1 cellular context compared by ENCODE assay signal in genomic region chr1:15975805-15976680, GRCh38.
A peak's percentile ranks its signal among the peaks of the same experiment; 100 is the strongest.
TF ChIP-seq lines count a peak whose summit lies in the region.

ZBTB17 (minus strand) TSS chr1:15976101; CDS start chr1:15948495, 27,606 bp downstream.

TF ChIP-seq in GM12878, 131 proteins besides CTCF, POLR2A, EP300 and RAD21 (continued from another document):
- TF ChIP-seq TAF1 (IDR thresholded peaks at IDR 0.05; ENCODE audit: borderline replicate concordance, low read depth, low read length) (peak; percentile 71; the same call in 1 of the 2 replicates), EGR1 (IDR thresholded peaks at IDR 0.05; ENCODE audit: borderline replicate concordance in 1 of 2, low read depth in 2 of 2, low read length in 2 of 2) (no peak), SMAD5 (IDR thresholded peaks at IDR 0.05; ENCODE audit: low read depth) (peak; percentile 34; the same call in 1 of the 2 replicates), NKRF (conservative IDR thresholded peaks at IDR 0.05) (peak; percentile 77), HCFC1 (IDR thresholded peaks at IDR 0.05; ENCODE audit: low read length) (peak; percentile 89), TBL1XR1 (IDR thresholded peaks at IDR 0.05; ENCODE audit: low read depth, low read length) (peak; percentile 45; the same call in 1 of the 2 replicates), MTA3 (IDR thresholded peaks at IDR 0.05; ENCODE audit: borderline replicate concordance, low read length) (no peak), SIX5 (IDR thresholded peaks at IDR 0.05; ENCODE audit: low read depth, low read length, severe bottlenecking) (peak; percentile 82), NR2F1 (conservative IDR thresholded peaks at IDR 0.05) (0 out of 2 replicates have a peak, but pooled peaks have one; percentile 63), ZNF687 (IDR thresholded peaks at IDR 0.05) (peak; percentile 34), MXI1 (IDR thresholded peaks at IDR 0.05; ENCODE audit: low read depth, low read length) (peak; percentile 28), CHD2 (IDR thresholded peaks at IDR 0.05; ENCODE audit: borderline replicate concordance, low read depth, low read length) (peak; percentile 82), CBFB (IDR thresholded peaks at IDR 0.05; ENCODE audit: low read depth) (0 out of 2 replicates have a peak, but pooled peaks have one; percentile 39), NFXL1 (IDR thresholded peaks at IDR 0.05; ENCODE audit: borderline replicate concordance) (no peak), HDAC2 (IDR thresholded peaks at IDR 0.05) (0 out of 2 replicates have a peak, but pooled peaks have one; percentile 61), SIN3A (IDR thresholded peaks at IDR 0.05; ENCODE audit: low read depth, low read length) (peak; percentile 66), IKZF2 (IDR thresholded peaks at IDR 0.05) (no peak; a peak in 1 of 4 replicates), POLR2AphosphoS5 (IDR thresholded peaks at IDR 0.05; ENCODE audit: low read length) (no peak; the same call in 1 of the 2 replicates), RELA (IDR thresholded peaks at IDR 0.05; ENCODE audit: borderline replicate concordance, partially characterized antibody) (peak; percentile 35), ESRRA (IDR thresholded peaks at IDR 0.05; ENCODE audit: low read length) (no peak; the same call in 1 of the 2 replicates), E4F1 (IDR thresholded peaks at IDR 0.05; ENCODE audit: borderline replicate concordance, partially characterized antibody) (peak; percentile 36), ASH2L (IDR thresholded peaks at IDR 0.05; ENCODE audit: borderline replicate concordance, low read depth) (peak; percentile 94; the same call in 1 of the 2 replicates), ZBTB40 (IDR thresholded peaks at IDR 0.05; ENCODE audit: borderline replicate concordance) (peak; percentile 85; the same call in 1 of the 2 replicates), ZNF24 (IDR thresholded peaks at IDR 0.05) (0 out of 2 replicates have a peak, but pooled peaks have one; percentile 4), NBN (IDR thresholded peaks at IDR 0.05) (peak; percentile 34; the same call in 1 of the 2 replicates), EZH2 (IDR thresholded peaks at IDR 0.05; ENCODE audit: borderline replicate concordance, control insufficient read depth, low read depth, low read length) (no peak), CREB1 (IDR thresholded peaks at IDR 0.05; ENCODE audit: low read depth) (peak; percentile 82), MAX (IDR thresholded peaks at IDR 0.05; ENCODE audit: low read depth, low read length) (no peak), RBBP5 (conservative IDR thresholded peaks at IDR 0.05) (peak; percentile 92; the same call in 1 of the 2 replicates), NRF1 (conservative IDR thresholded peaks at IDR 0.05; ENCODE audit: low read depth, low read length) (peak; percentile 99), GABPA (IDR thresholded peaks at IDR 0.05; ENCODE audit: low read depth) (peak; percentile 86), IRF4 (IDR thresholded peaks at IDR 0.05; ENCODE audit: low read depth, low read length) (0 out of 2 replicates have a peak, but pooled peaks have one; percentile 30), ATF7 (IDR thresholded peaks at IDR 0.05; ENCODE audit: low read depth) (no peak)
- TF ChIP-seq, protein P1, sequence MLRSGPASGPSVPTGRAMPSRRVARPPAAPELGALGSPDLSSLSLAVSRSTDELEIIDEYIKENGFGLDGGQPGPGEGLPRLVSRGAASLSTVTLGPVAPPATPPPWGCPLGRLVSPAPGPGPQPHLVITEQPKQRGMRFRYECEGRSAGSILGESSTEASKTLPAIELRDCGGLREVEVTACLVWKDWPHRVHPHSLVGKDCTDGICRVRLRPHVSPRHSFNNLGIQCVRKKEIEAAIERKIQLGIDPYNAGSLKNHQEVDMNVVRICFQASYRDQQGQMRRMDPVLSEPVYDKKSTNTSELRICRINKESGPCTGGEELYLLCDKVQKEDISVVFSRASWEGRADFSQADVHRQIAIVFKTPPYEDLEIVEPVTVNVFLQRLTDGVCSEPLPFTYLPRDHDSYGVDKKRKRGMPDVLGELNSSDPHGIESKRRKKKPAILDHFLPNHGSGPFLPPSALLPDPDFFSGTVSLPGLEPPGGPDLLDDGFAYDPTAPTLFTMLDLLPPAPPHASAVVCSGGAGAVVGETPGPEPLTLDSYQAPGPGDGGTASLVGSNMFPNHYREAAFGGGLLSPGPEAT (IDR thresholded peaks at IDR 0.05; ENCODE audit: low read depth), result peak; percentile 30; the same call in 1 of the 2 replicates
